ENCODE assay signal across 8 cellular contexts in the genomic region with DNA sequence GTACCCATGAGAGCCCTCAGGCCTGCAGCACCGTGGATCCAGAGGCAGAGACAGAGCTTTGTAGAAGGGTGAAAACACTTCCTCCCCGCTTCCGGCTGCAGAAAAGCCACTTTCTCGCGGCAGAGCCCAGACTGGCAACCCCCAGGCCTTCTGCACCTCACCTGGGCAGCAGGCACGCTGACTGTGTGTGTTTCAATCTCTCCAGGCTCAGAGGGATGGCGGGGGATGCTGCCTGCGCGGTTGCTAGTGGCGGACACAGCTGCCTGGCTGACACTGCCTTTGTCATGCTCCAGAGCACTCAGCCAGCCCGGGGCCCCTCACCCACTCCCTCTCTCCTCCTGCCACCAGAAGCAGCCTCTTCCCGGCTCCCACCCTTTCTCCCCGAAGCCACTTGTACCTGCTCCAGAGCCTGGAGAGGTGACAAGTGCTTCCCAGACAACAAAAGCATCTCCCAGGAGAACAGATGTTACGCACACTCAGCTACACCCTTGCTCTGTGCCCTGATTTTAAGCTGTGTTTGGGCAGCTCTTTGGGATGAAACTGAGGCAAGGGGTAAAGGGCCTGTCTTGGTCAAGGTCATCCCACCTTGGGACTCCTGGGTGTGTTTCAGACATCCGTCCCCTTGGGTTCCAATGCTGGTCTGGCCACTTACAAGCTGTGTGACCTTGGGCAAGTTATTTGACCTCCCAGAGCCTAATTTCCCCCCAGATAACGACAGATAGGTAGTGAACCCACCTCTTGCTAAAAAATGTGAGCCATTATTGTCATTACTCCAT. TPM values are rescaled to one million over a fixed set of nuclear protein-coding genes. Genes with fewer than 3 reads are reported as not detected.
DNase-seq lines count a peak whose midpoint lies in the region; ATAC-seq and TF ChIP-seq lines count a peak whose summit lies in the region.

No MANE protein-coding gene starts in this region.

- H3K9me3 Mint-ChIP-seq in dendritic cell treated with granulocyte-macrophage colony-stimulating factor and Interleukin-4, amounts not matched to agents 40 ng/mL and 50 ng/mL, for 4 days = no peaks in the 10 kb centered on the region
- H3K9me3 Mint-ChIP-seq in natural killer cell treated with Interleukin-12 subunit alpha and Interleukin-12 subunit beta and Interleukin-15 and Interleukin-18, amount 100 ng/mL, for 72 hours = no peaks in the 10 kb centered on the region

- DNase-seq in HL-60 (ENCODE audit: low read depth in 1 of 2, low spot score in 1 of 2) (no peak), T-helper 22 cell (ENCODE audit: low read depth) (peak; percentile 44), globus pallidus (ENCODE audit: low spot score) (no peak), epidermal melanocyte (ENCODE audit: insufficient read length, low spot score) (no peak), HT-29 (ENCODE audit: low spot score) (no peak)
- no peak for DNase-seq in natural killer cell treated with Interleukin-12 subunit alpha and Interleukin-12 subunit beta and Interleukin-15 and Interleukin-18, amount 100 ng/mL, for 72 hours (ENCODE audit: low spot score)

- H3K36me3 Mint-ChIP-seq in dendritic cell treated with granulocyte-macrophage colony-stimulating factor and Interleukin-4, amounts not matched to agents 40 ng/mL and 50 ng/mL, for 4 days (ENCODE audit: low read depth) = peaks cover 53% of the 10 kb centered on the region
- peaks cover 5% of the 10 kb centered on the region for H3K36me3 Mint-ChIP-seq in natural killer cell treated with Interleukin-12 subunit alpha and Interleukin-12 subunit beta and Interleukin-15 and Interleukin-18, amount 100 ng/mL, for 72 hours

- peak overlapping the region; percentile 34 for H2AFZ ChIP-seq in ACC112 (ENCODE audit: low read length, unreplicated experiment)

- peaks cover 5% of the 10 kb centered on the region; the same call in 1 of the 2 replicates for H3K36me3 ChIP-seq in ACC112 (ENCODE audit: insufficient read depth, low read length)

- H3K4me3 ChIP-seq in ACC112 (ENCODE audit: low read depth, low read length) (peak overlapping the region; percentile 81), HL-60 (replicated peaks; ENCODE audit: insufficient read depth, low read length) (peak overlapping the region; percentile 44)

- H3K27me3 Mint-ChIP-seq in dendritic cell treated with granulocyte-macrophage colony-stimulating factor and Interleukin-4, amounts not matched to agents 40 ng/mL and 50 ng/mL, for 4 days = peaks cover 11% of the 10 kb centered on the region
- no peaks in the 10 kb centered on the region for H3K27me3 Mint-ChIP-seq in natural killer cell treated with Interleukin-12 subunit alpha and Interleukin-12 subunit beta and Interleukin-15 and Interleukin-18, amount 100 ng/mL, for 72 hours

- no peak for TF ChIP-seq CTCF in HL-60 (IDR thresholded peaks at IDR 0.05; ENCODE audit: insufficient read depth, low read length)

- peaks cover 13% of the 10 kb centered on the region for H3K79me2 ChIP-seq in ACC112 (ENCODE audit: control insufficient read depth, insufficient read depth, low read length, unreplicated experiment)

- H3K4me1 Mint-ChIP-seq in dendritic cell treated with granulocyte-macrophage colony-stimulating factor and Interleukin-4, amounts not matched to agents 40 ng/mL and 50 ng/mL, for 4 days (ENCODE audit: low read depth) = peaks cover 47% of the 10 kb centered on the region
- peaks cover 9 to 19% of the 10 kb centered on the region in 2 donors for H3K4me1 Mint-ChIP-seq in natural killer cell treated with Interleukin-12 subunit alpha and Interleukin-12 subunit beta and Interleukin-15 and Interleukin-18, amount 100 ng/mL, for 72 hours (ENCODE audit: low read depth in 2 of 2)

- peak overlapping the region; percentile 86 for H3K4me3 Mint-ChIP-seq in dendritic cell treated with granulocyte-macrophage colony-stimulating factor and Interleukin-4, amounts not matched to agents 40 ng/mL and 50 ng/mL, for 4 days
- H3K4me3 Mint-ChIP-seq in natural killer cell treated with Interleukin-12 subunit alpha and Interleukin-12 subunit beta and Interleukin-15 and Interleukin-18, amount 100 ng/mL, for 72 hours = peak overlapping the region; percentile 98

- H3K27ac ChIP-seq in ACC112 (ENCODE audit: low read depth, low read length) (peak overlapping the region; percentile 67), HL-60 (replicated peaks) (peak overlapping the region; percentile 61)

- H3K27me3 ChIP-seq in ACC112 (ENCODE audit: insufficient read depth, low read length) (no peaks in the 10 kb centered on the region), HL-60 (ENCODE audit: insufficient read depth, poor library complexity, severe bottlenecking) (no peaks in the 10 kb centered on the region)

- H3K4me1 ChIP-seq in ACC112 (ENCODE audit: control insufficient read depth, insufficient read depth, low read length, unreplicated experiment) = peaks cover 6% of the 10 kb centered on the region

- H3K27ac Mint-ChIP-seq in dendritic cell treated with granulocyte-macrophage colony-stimulating factor and Interleukin-4, amounts not matched to agents 40 ng/mL and 50 ng/mL, for 4 days = peak overlapping the region; percentile 87
- peak overlapping the region; percentile 91 to 97 for H3K27ac Mint-ChIP-seq in natural killer cell treated with Interleukin-12 subunit alpha and Interleukin-12 subunit beta and Interleukin-15 and Interleukin-18, amount 100 ng/mL, for 72 hours

- no peak for ATAC-seq in natural killer cell treated with Interleukin-12 subunit alpha and Interleukin-12 subunit beta and Interleukin-15 and Interleukin-18, amount 100 ng/mL, for 72 hours

- intact Hi-C loops in dendritic cell treated with granulocyte-macrophage colony-stimulating factor and Interleukin-4, amounts not matched to agents 40 ng/mL and 50 ng/mL, for 4 days (cut with micrococcal nuclease) = loop anchor here (1.0 to 5.0 kb wide), 3 partner anchors 16 to 52 kb away; partner anchors contain the start of gene TFAP4

RNA-seq across cellular contexts. Expression of gene GLIS2, which starts 9.2 kb away (rescaled TPM):
- under 1 TPM; 0.31 to 0.43 TPM for total RNA-seq in natural killer cell treated with Interleukin-12 subunit alpha and Interleukin-12 subunit beta and Interleukin-15 and Interleukin-18, amount 100 ng/mL, for 72 hours
- total RNA-seq in HT-29 (2014; rRNA removed; shearing (Covaris generic)) = 6.7 and 7.4 TPM in 2 replicates

RNA-seq across cellular contexts. Expression of gene TFAP4, which starts 33.8 kb away (rescaled TPM):
- total RNA-seq in natural killer cell treated with Interleukin-12 subunit alpha and Interleukin-12 subunit beta and Interleukin-15 and Interleukin-18, amount 100 ng/mL, for 72 hours = 10 to 100 TPM; 10.8 to 46.2 TPM
- 40.7 and 51.7 TPM in 2 replicates for total RNA-seq in HT-29 (2014; rRNA removed; shearing (Covaris generic))

RNA-seq across cellular contexts. Expression of gene PAM16, which starts 44.5 kb away (rescaled TPM):
- total RNA-seq in natural killer cell treated with Interleukin-12 subunit alpha and Interleukin-12 subunit beta and Interleukin-15 and Interleukin-18, amount 100 ng/mL, for 72 hours = 100 to 1,000 TPM in 1 of 2 donors, 10 to 100 TPM in 1; 59.0 to 114 TPM
- total RNA-seq in HT-29 (2014; rRNA removed; shearing (Covaris generic)) = 159 and 165 TPM in 2 replicates
